In genomic region chr2:220117010-220117409, GRCh38 we compare ENCODE assay signal across 17 cellular contexts.
A peak's percentile ranks its signal among the peaks of the same experiment; 100 is the strongest.
DNase-seq lines count a peak whose midpoint lies in the region; ATAC-seq lines count a peak whose summit lies in the region.
"Had no signal": no experiment of that assay in that cellular context is flagged by ENCODE, and none has a peak within 500 bp of the region (broad histone marks: within the 10 kb centered on the region; RNA-seq: fewer than 3 reads in every experiment).

No MANE protein-coding gene starts in this region.

- DNase-seq in DMS 273 (lab: John Stamatoyannopoulos, UW; ENCODE audit: unreplicated experiment): peak; percentile 24
- no peak for DNase-seq in DMS 273 treated with DMSO at 0.1 percent for 48 hours (lab: John Stamatoyannopoulos, UW)
- DNase-seq in SHP77 (lab: John Stamatoyannopoulos, UW): peak; percentile 7 to 8
- DNase-seq in SHP77 treated with DMSO at 0.1 percent for 48 hours (lab: John Stamatoyannopoulos, UW): no peak
- DNase-seq in NCI-H69 (lab: John Stamatoyannopoulos, UW): peak; percentile 25
- peak; percentile 75 for DNase-seq in left kidney (ENCODE audit: low read depth, low spot score)
- DNase-seq in activated CD4-positive, alpha-beta T cell treated with anti-CD3 and anti-CD28 coated beads, Interleukin-2, amount 50 U/mL, for 1 hour: no peak
- DNase-seq in natural killer cell treated with Interleukin-12 subunit alpha and Interleukin-12 subunit beta and Interleukin-15 and Interleukin-18, amount 100 ng/mL, for 72 hours (ENCODE audit: low spot score): no peak
- DNase-seq: AML-193; Calu3; CD8-positive, alpha-beta memory T cell; DMS153; DMS79 treated with DMSO at 0.1 percent for 48 hours; EL; GOT3; H9 had no signal

- peaks cover 16% of the 10 kb centered on the region for H3K9me3 Mint-ChIP-seq in natural killer cell treated with Interleukin-12 subunit alpha and Interleukin-12 subunit beta and Interleukin-15 and Interleukin-18, amount 100 ng/mL, for 72 hours

- H3K27me3 Mint-ChIP-seq in natural killer cell treated with Interleukin-12 subunit alpha and Interleukin-12 subunit beta and Interleukin-15 and Interleukin-18, amount 100 ng/mL, for 72 hours: no peaks in the 10 kb centered on the region

- no peaks in the 10 kb centered on the region for H3K36me3 Mint-ChIP-seq in natural killer cell treated with Interleukin-12 subunit alpha and Interleukin-12 subunit beta and Interleukin-15 and Interleukin-18, amount 100 ng/mL, for 72 hours
- H3K36me3 Mint-ChIP-seq: CD8-positive, alpha-beta memory T cell had no signal

- ATAC-seq in natural killer cell treated with Interleukin-12 subunit alpha and Interleukin-12 subunit beta and Interleukin-15 and Interleukin-18, amount 100 ng/mL, for 72 hours: no peak
- ATAC-seq: HepG2 had no signal

- H3K27ac Mint-ChIP-seq in natural killer cell treated with Interleukin-12 subunit alpha and Interleukin-12 subunit beta and Interleukin-15 and Interleukin-18, amount 100 ng/mL, for 72 hours: no peak overlapping the region
- H3K27ac Mint-ChIP-seq: CD8-positive, alpha-beta memory T cell had no signal

- no peak overlapping the region for H3K4me3 Mint-ChIP-seq in natural killer cell treated with Interleukin-12 subunit alpha and Interleukin-12 subunit beta and Interleukin-15 and Interleukin-18, amount 100 ng/mL, for 72 hours
- H3K4me3 Mint-ChIP-seq: CD8-positive, alpha-beta memory T cell; H9 had no signal

- no peaks in the 10 kb centered on the region for H3K4me1 Mint-ChIP-seq in natural killer cell treated with Interleukin-12 subunit alpha and Interleukin-12 subunit beta and Interleukin-15 and Interleukin-18, amount 100 ng/mL, for 72 hours (ENCODE audit: low read depth in 2 of 2)
- H3K4me1 Mint-ChIP-seq: CD8-positive, alpha-beta memory T cell; H9 had no signal

Comparison
In these comparisons a context has a peak if more than half of its experiments do, and no peak if none do; other contexts are left out.
1. DNase-seq: peak in DMS 273 (single experiment), SHP77 (2 of 2), NCI-H69 (single experiment) and left kidney (single experiment); none in DMS 273 treated with DMSO at 0.1 percent for 48 hours (single experiment), SHP77 treated with DMSO at 0.1 percent for 48 hours (single experiment), activated CD4-positive, alpha-beta T cell treated with anti-CD3 and anti-CD28 coated beads, Interleukin-2, amount 50 U/mL, for 1 hour (single experiment) and natural killer cell treated with Interleukin-12 subunit alpha and Interleukin-12 subunit beta and Interleukin-15 and Interleukin-18, amount 100 ng/mL, for 72 hours (single experiment).